28 cellular contexts compared by ENCODE assay signal in the genomic region with DNA sequence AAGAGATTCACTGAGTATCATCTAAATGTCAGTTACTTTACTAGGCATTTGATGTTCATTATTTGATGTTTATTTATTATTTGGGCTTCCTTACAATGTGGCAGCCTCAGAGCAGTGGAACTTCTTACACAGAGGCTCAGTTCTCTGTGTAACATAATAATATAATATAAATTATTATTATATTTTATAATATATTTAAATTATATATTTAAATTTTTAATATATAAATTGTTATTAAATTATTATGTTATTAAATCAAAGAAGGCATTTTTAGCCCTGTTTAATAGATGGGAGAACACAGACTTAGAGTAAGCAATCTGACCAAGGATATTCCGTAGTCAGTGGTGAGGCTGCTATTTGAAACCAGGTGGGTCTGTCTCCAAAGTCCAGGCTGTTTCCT.
DNase-seq lines count a peak whose midpoint lies in the region; ATAC-seq, FAIRE-seq and TF ChIP-seq lines count a peak whose summit lies in the region.
"Had no signal": no experiment of that assay in that cellular context is flagged by ENCODE, and none has a peak within 500 bp of the region (broad histone marks: within the 10 kb centered on the region; RNA-seq: fewer than 3 reads in every experiment).

No MANE protein-coding gene starts in this region.

- DNase-seq in D721Med (ENCODE audit: insufficient read length, low spot score) (no peak), WTC11 (ENCODE audit: low spot score) (no peak)
- no peak for DNase-seq in stimulated activated effector memory CD8-positive, alpha-beta T cell treated with anti-CD3 and anti-CD28 coated beads, Interleukin-12 subunit alpha, Interleukin-12 subunit beta, amount 100 ng/mL, for 72 hours (ENCODE audit: low spot score in 2 of 2)
- DNase-seq: 8988T; ACHN; AML-193; BE2C; C1 segment of cervical spinal cord; Caco-2; Calu3; CD4-positive, alpha-beta memory T cell; CD4-positive, alpha-beta T cell; CD4-positive, CD25-positive, alpha-beta regulatory T cell; CD8-positive, alpha-beta memory T cell; CD8-positive, alpha-beta T cell; COR-L47; DMS 273 treated with DMSO at 0.1 percent for 48 hours; DMS153; DMS53; DMS79; DMS79 treated with DMSO at 0.1 percent for 48 hours; DND-41; EL had no signal

- ATAC-seq in WTC11 (no peak), GM18858 (IDR thresholded peaks at IDR 0.05; ENCODE audit: unreplicated experiment) (no peak)
- no peak for ATAC-seq in stimulated activated effector memory CD8-positive, alpha-beta T cell treated with anti-CD3 and anti-CD28 coated beads, Interleukin-12 subunit alpha, Interleukin-12 subunit beta, amount 100 ng/mL, for 72 hours
- ATAC-seq: A549; CD8-positive, alpha-beta T cell had no signal

- no peak overlapping the region for H3K4me3 Mint-ChIP-seq in WTC11
- H3K4me3 Mint-ChIP-seq in stimulated activated effector memory CD8-positive, alpha-beta T cell treated with anti-CD3 and anti-CD28 coated beads, Interleukin-12 subunit alpha, Interleukin-12 subunit beta, amount 100 ng/mL, for 72 hours = no peak overlapping the region
- H3K4me3 Mint-ChIP-seq: B cell; CD14-positive monocyte; CD4-positive, alpha-beta memory T cell; CD4-positive, alpha-beta T cell; CD4-positive, CD25-positive, alpha-beta regulatory T cell; CD8-positive, alpha-beta memory T cell; CD8-positive, alpha-beta T cell had no signal

- no peak for TF ChIP-seq CTCF in D721Med (IDR thresholded peaks at IDR 0.05; ENCODE audit: insufficient read depth, missing control alignments)
- no peak for TF ChIP-seq CTCF in WTC11 (IDR thresholded peaks at IDR 0.05)

- H3K27me3 Mint-ChIP-seq in WTC11 (ENCODE audit: low read depth) = peaks cover 17% of the 10 kb centered on the region
- H3K27me3 Mint-ChIP-seq: CD4-positive, CD25-positive, alpha-beta regulatory T cell had no signal

- H3K27ac Mint-ChIP-seq in WTC11 = no peak overlapping the region
- no peak overlapping the region for H3K27ac Mint-ChIP-seq in stimulated activated effector memory CD8-positive, alpha-beta T cell treated with anti-CD3 and anti-CD28 coated beads, Interleukin-12 subunit alpha, Interleukin-12 subunit beta, amount 100 ng/mL, for 72 hours
- H3K27ac Mint-ChIP-seq: B cell; CD14-positive monocyte; CD4-positive, alpha-beta memory T cell; CD4-positive, alpha-beta T cell; CD4-positive, CD25-positive, alpha-beta regulatory T cell; CD8-positive, alpha-beta memory T cell; CD8-positive, alpha-beta T cell had no signal

- H3K9me3 Mint-ChIP-seq in WTC11 = peaks cover 31% of the 10 kb centered on the region
- H3K9me3 Mint-ChIP-seq in stimulated activated effector memory CD8-positive, alpha-beta T cell treated with anti-CD3 and anti-CD28 coated beads, Interleukin-12 subunit alpha, Interleukin-12 subunit beta, amount 100 ng/mL, for 72 hours = peaks cover 4% of the 10 kb centered on the region

- POLR2A ChIA-PET in WTC11 (lab: Charles Lee) = no interaction called here

- peak; percentile 44 for FAIRE-seq in D721Med (lab: Jason Lieb, UNC)
- FAIRE-seq: A204.1, A549 had no signal

- H3K36me3 Mint-ChIP-seq in WTC11 = peaks cover 21% of the 10 kb centered on the region
- H3K36me3 Mint-ChIP-seq in stimulated activated effector memory CD8-positive, alpha-beta T cell treated with anti-CD3 and anti-CD28 coated beads, Interleukin-12 subunit alpha, Interleukin-12 subunit beta, amount 100 ng/mL, for 72 hours = no peaks in the 10 kb centered on the region
- H3K36me3 Mint-ChIP-seq: CD14-positive monocyte; CD4-positive, alpha-beta memory T cell; CD4-positive, CD25-positive, alpha-beta regulatory T cell; CD8-positive, alpha-beta memory T cell; CD8-positive, alpha-beta T cell had no signal

- CTCF ChIA-PET in WTC11 (lab: Charles Lee) = no interaction called here

- peaks cover 19% of the 10 kb centered on the region for H3K4me1 Mint-ChIP-seq in WTC11
- no peaks in the 10 kb centered on the region for H3K4me1 Mint-ChIP-seq in stimulated activated effector memory CD8-positive, alpha-beta T cell treated with anti-CD3 and anti-CD28 coated beads, Interleukin-12 subunit alpha, Interleukin-12 subunit beta, amount 100 ng/mL, for 72 hours
- H3K4me1 Mint-ChIP-seq: B cell; CD14-positive monocyte; CD4-positive, alpha-beta memory T cell; CD4-positive, CD25-positive, alpha-beta regulatory T cell; CD8-positive, alpha-beta memory T cell had no signal

TF ChIP-seq in WTC11, 78 proteins besides CTCF, POLR2A, EP300 and RAD21:
- peak; percentile 95 for TF ChIP-seq HMGA2 (CRISPR knock-in tag; IDR thresholded peaks at IDR 0.05)
- TF ChIP-seq ESRRA (CRISPR knock-in tag; IDR thresholded peaks at IDR 0.05; ENCODE audit: borderline replicate concordance) = no peak
